Comparison of ENCODE assay signal across 1 cellular context in genomic region chr14:34120185-34120977, GRCh38.
TF ChIP-seq lines count a peak whose summit lies in the region.

No MANE protein-coding gene starts in this region.

TF ChIP-seq in WTC11, 78 proteins besides CTCF, POLR2A, EP300 and RAD21:
- TF ChIP-seq TEAD4 (CRISPR knock-in tag; IDR thresholded peaks at IDR 0.05) (no peak), ZMAT4 (CRISPR knock-in tag; IDR thresholded peaks at IDR 0.05) (no peak), ERG (CRISPR knock-in tag; IDR thresholded peaks at IDR 0.05) (no peak), ATF2 (CRISPR knock-in tag; IDR thresholded peaks at IDR 0.05; ENCODE audit: borderline replicate concordance, low read depth) (no peak), GRHL2 (CRISPR knock-in tag; IDR thresholded peaks at IDR 0.05; ENCODE audit: insufficient replicate concordance, severe bottlenecking) (no peak), ESRRA (CRISPR knock-in tag; IDR thresholded peaks at IDR 0.05; ENCODE audit: borderline replicate concordance) (no peak), FOXP1 (CRISPR knock-in tag; IDR thresholded peaks at IDR 0.05; ENCODE audit: borderline replicate concordance) (no peak), IRF2 (CRISPR knock-in tag; IDR thresholded peaks at IDR 0.05; ENCODE audit: borderline replicate concordance, low read depth) (no peak), TEAD1 (CRISPR knock-in tag; IDR thresholded peaks at IDR 0.05) (no peak)
